Comparison of ENCODE assay signal across 1 cellular context in genomic region chr16:3009568-3010390, GRCh38.
TF ChIP-seq lines count a peak whose summit lies in the region.

No MANE protein-coding gene starts in this region.

TF ChIP-seq in HepG2, 621 proteins besides CTCF, POLR2A, EP300 and RAD21 (continues in another document):
- TF ChIP-seq ZFX (CRISPR knock-in tag; IDR thresholded peaks at IDR 0.05; ENCODE audit: low read depth) (peak; percentile 46; the same call in 1 of the 2 replicates), ZFP82 (CRISPR knock-in tag; IDR thresholded peaks at IDR 0.05; ENCODE audit: borderline replicate concordance) (peak; percentile 60; the same call in 1 of the 2 replicates), ZKSCAN8 (CRISPR knock-in tag; IDR thresholded peaks at IDR 0.05; ENCODE audit: borderline replicate concordance) (no peak), KDM2A (CRISPR knock-in tag; IDR thresholded peaks at IDR 0.05; ENCODE audit: borderline replicate concordance, low read depth) (peak; percentile 50; the same call in 1 of the 2 replicates), SIX4 (CRISPR knock-in tag; IDR thresholded peaks at IDR 0.05) (peak; percentile 78; the same call in 1 of the 2 replicates), SIX1 (CRISPR knock-in tag; IDR thresholded peaks at IDR 0.05; ENCODE audit: borderline replicate concordance) (peak; percentile 76; the same call in 1 of the 2 replicates), SAP130 (CRISPR knock-in tag; IDR thresholded peaks at IDR 0.05; ENCODE audit: low read depth) (peak; percentile 45), GATAD2A (CRISPR knock-in tag; IDR thresholded peaks at IDR 0.05) (peak; percentile 39; the same call in 1 of the 2 replicates), AGO2 (optimal IDR thresholded peaks at IDR 0.05; ENCODE audit: low read depth, low read length) (peak; percentile 36), ZNF598 (CRISPR knock-in tag; IDR thresholded peaks at IDR 0.05; ENCODE audit: borderline replicate concordance) (no peak), GABPB1 (CRISPR knock-in tag; IDR thresholded peaks at IDR 0.05) (0 out of 2 replicates have a peak, but pooled peaks have one; percentile 15), TBX2 (CRISPR knock-in tag; IDR thresholded peaks at IDR 0.05; ENCODE audit: borderline replicate concordance) (peak; percentile 39; the same call in 1 of the 2 replicates), TEAD3 (CRISPR knock-in tag; optimal IDR thresholded peaks at IDR 0.05; ENCODE audit: borderline replicate concordance) (peak; percentile 23), ZNF331 (CRISPR knock-in tag; IDR thresholded peaks at IDR 0.05) (0 out of 2 replicates have a peak, but pooled peaks have one; percentile 14), HMGA1 (CRISPR knock-in tag; conservative IDR thresholded peaks at IDR 0.05) (no peak), ZNF605 (CRISPR knock-in tag; IDR thresholded peaks at IDR 0.05) (no peak), ZNF770 (CRISPR knock-in tag; IDR thresholded peaks at IDR 0.05) (peak; percentile 80), ZNF777 (CRISPR knock-in tag; IDR thresholded peaks at IDR 0.05) (0 out of 2 replicates have a peak, but pooled peaks have one; percentile 30), SALL1 (CRISPR knock-in tag; IDR thresholded peaks at IDR 0.05) (peak; percentile 56), ZNF296 (CRISPR knock-in tag; conservative IDR thresholded peaks at IDR 0.05) (0 out of 2 replicates have a peak, but pooled peaks have one; percentile 26), SRSF9 (IDR thresholded peaks at IDR 0.05; ENCODE audit: borderline replicate concordance, insufficient read depth, low read depth, low read length, poor library complexity, severe bottlenecking) (no peak), EED (CRISPR knock-in tag; IDR thresholded peaks at IDR 0.05) (no peak), ZNF776 (CRISPR knock-in tag; IDR thresholded peaks at IDR 0.05) (no peak), ZBTB10 (CRISPR knock-in tag; IDR thresholded peaks at IDR 0.05; ENCODE audit: borderline replicate concordance) (0 out of 2 replicates have a peak, but pooled peaks have one; percentile 58), ZNF274 (CRISPR knock-in tag; IDR thresholded peaks at IDR 0.05) (no peak), HNF1B (CRISPR knock-in tag; IDR thresholded peaks at IDR 0.05) (peak; percentile 48; the same call in 1 of the 2 replicates), UBTF (CRISPR knock-in tag; IDR thresholded peaks at IDR 0.05) (peak; percentile 36; the same call in 1 of the 2 replicates), SP5 (CRISPR knock-in tag; IDR thresholded peaks at IDR 0.05; ENCODE audit: borderline replicate concordance, low read depth) (0 out of 2 replicates have a peak, but pooled peaks have one; percentile 31), ZNF33A (CRISPR knock-in tag; IDR thresholded peaks at IDR 0.05; ENCODE audit: borderline replicate concordance) (0 out of 2 replicates have a peak, but pooled peaks have one; percentile 50), DRAP1 (CRISPR knock-in tag; IDR thresholded peaks at IDR 0.05) (no peak), GTF3A (CRISPR knock-in tag; conservative IDR thresholded peaks at IDR 0.05) (no peak), GFI1 (CRISPR knock-in tag; IDR thresholded peaks at IDR 0.05; ENCODE audit: borderline replicate concordance) (peak; percentile 88), ZBTB7B (CRISPR knock-in tag; IDR thresholded peaks at IDR 0.05) (peak; percentile 81), MXD3 (CRISPR knock-in tag; IDR thresholded peaks at IDR 0.05) (peak; percentile 26; the same call in 1 of the 2 replicates), TAF1 (CRISPR knock-in tag; IDR thresholded peaks at IDR 0.05) (0 out of 2 replicates have a peak, but pooled peaks have one; percentile 19), MXD4 (CRISPR knock-in tag; IDR thresholded peaks at IDR 0.05) (0 out of 2 replicates have a peak, but pooled peaks have one; percentile 31), ZNF607 (CRISPR knock-in tag; IDR thresholded peaks at IDR 0.05; ENCODE audit: borderline replicate concordance) (0 out of 2 replicates have a peak, but pooled peaks have one; percentile 40), RXRB (CRISPR knock-in tag; IDR thresholded peaks at IDR 0.05; ENCODE audit: borderline replicate concordance) (0 out of 2 replicates have a peak, but pooled peaks have one; percentile 16), ZNF687 (CRISPR knock-in tag; IDR thresholded peaks at IDR 0.05) (peak; percentile 68), TAF15 (IDR thresholded peaks at IDR 0.05; ENCODE audit: low read depth, low read length, poor library complexity, severe bottlenecking) (no peak), HDAC1 (CRISPR knock-in tag; IDR thresholded peaks at IDR 0.05) (peak; percentile 54), LCORL (IDR thresholded peaks at IDR 0.05) (no peak), LCORL (CRISPR knock-in tag; IDR thresholded peaks at IDR 0.05) (peak; percentile 52; the same call in 1 of the 2 replicates), TFAP4 (IDR thresholded peaks at IDR 0.05; ENCODE audit: borderline replicate concordance, low read depth) (peak; percentile 94), PATZ1 (CRISPR knock-in tag; IDR thresholded peaks at IDR 0.05) (peak; percentile 86; the same call in 1 of the 2 replicates), HOXA3 (CRISPR knock-in tag; IDR thresholded peaks at IDR 0.05) (peak; percentile 27; the same call in 1 of the 2 replicates), ZNF34 (CRISPR knock-in tag; IDR thresholded peaks at IDR 0.05; ENCODE audit: borderline replicate concordance) (no peak)
